In the genomic region with DNA sequence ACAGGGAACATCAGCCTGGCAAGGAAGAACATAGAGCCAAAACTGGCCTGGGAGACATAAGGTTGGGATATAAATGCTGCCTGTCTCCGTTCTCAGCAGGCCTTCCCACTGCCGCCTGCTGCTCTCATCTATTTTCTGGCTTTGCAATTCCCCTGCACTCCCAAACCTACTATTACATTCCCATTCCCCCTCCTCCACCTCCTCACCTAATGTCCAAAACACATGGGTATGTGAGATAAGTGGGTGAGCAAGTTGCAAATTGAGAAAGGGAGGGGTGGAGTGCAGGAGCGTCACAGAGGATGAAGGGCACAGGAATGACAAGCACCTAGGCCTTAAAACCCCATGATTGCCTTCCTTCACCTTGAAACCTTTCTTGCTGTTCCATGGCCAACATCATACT, we compare ENCODE assay signal across 19 cellular contexts.
DNase-seq lines count a peak whose midpoint lies in the region; ATAC-seq and TF ChIP-seq lines count a peak whose summit lies in the region.
"Had no signal": no experiment of that assay in that cellular context is flagged by ENCODE, and none has a peak within 500 bp of the region (broad histone marks: within the 10 kb centered on the region; RNA-seq: fewer than 3 reads in every experiment).

No MANE protein-coding gene starts in this region.

- peak; percentile 80 for DNase-seq in NCI-H2227 (lab: John Stamatoyannopoulos, UW; ENCODE audit: unreplicated experiment)
- peak; percentile 71 for DNase-seq in NCI-H69 (lab: John Stamatoyannopoulos, UW)
- peak; percentile 69 for DNase-seq in islet precursor cell
- peak; percentile 23 for DNase-seq in pons (ENCODE audit: low spot score)
- DNase-seq in spleen = no peak
- no peak for DNase-seq in left cardiac atrium
- no peak for DNase-seq in aorta
- DNase-seq in C1 segment of cervical spinal cord (lab: John Stamatoyannopoulos, UW) = no peak
- DNase-seq: CD4-positive, alpha-beta T cell; CD8-positive, alpha-beta memory T cell; DMS 273 treated with DMSO at 0.1 percent for 48 hours; DMS79; EL; GDM1; HFFc6 had no signal

- H3K4me3 ChIP-seq in spleen (no peak overlapping the region), aorta (ENCODE audit: low read length in 2 of 2) (no peak overlapping the region)
- H3K4me3 ChIP-seq: BLaER1, GM12878, GM23338, HAP-1 had no signal

- H3K4me1 ChIP-seq in spleen (no peaks in the 10 kb centered on the region), aorta (ENCODE audit: control insufficient read depth in 1 of 2, insufficient read depth in 2 of 2, low read length in 2 of 2) (no peaks in the 10 kb centered on the region)
- H3K4me1 ChIP-seq: BLaER1 had no signal

- TF ChIP-seq POLR2A in spleen (IDR thresholded peaks at IDR 0.05) = no peak

- intact Hi-C loops in spleen (cut with DNase I; ENCODE audit: low total_unique reads) = no loop called here
- intact Hi-C loops in left cardiac atrium (cut with DNase I) = no loop called here
- intact Hi-C loops in aorta (cut with DNase I) = no loop called here

- H3K27me3 ChIP-seq in spleen (replicated peaks in 1 of 7) = no peaks in the 10 kb centered on the region
- no peaks in the 10 kb centered on the region for H3K27me3 ChIP-seq in aorta (ENCODE audit: control insufficient read depth in 1 of 2, insufficient read depth in 2 of 2, low read length in 1 of 2)
- H3K27me3 ChIP-seq: BLaER1 had no signal

- TF ChIP-seq CTCF in spleen (IDR thresholded peaks at IDR 0.05 in 8 of 11, conservative IDR thresholded peaks at IDR 0.05 in 3 of 11) = no peak

- 78 to 86% (median 84%) methylated on average over 3 of the region's 3 CpGs for WGBS in spleen, 5 donors
- 53 to 57% methylated on average over 3 of the region's 3 CpGs for WGBS in aorta, 2 donors

- no peak for ATAC-seq in left cardiac atrium
- ATAC-seq in aorta (ENCODE audit: low FRiP score) = no peak
- ATAC-seq: GM12878, GM23338 had no signal

- H3K27ac ChIP-seq in spleen = no peak overlapping the region
- H3K27ac ChIP-seq in aorta (ENCODE audit: low read depth in 1 of 2, low read length in 2 of 2) = no peak overlapping the region
- H3K27ac ChIP-seq: BLaER1 had no signal

- H3K36me3 ChIP-seq in spleen (no peaks in the 10 kb centered on the region), aorta (ENCODE audit: control insufficient read depth in 1 of 2, insufficient read depth in 2 of 2, low read length in 1 of 2) (no peaks in the 10 kb centered on the region)
- H3K36me3 ChIP-seq: BLaER1, HAP-1 had no signal

- H3K9me3 ChIP-seq in spleen (no peaks in the 10 kb centered on the region), aorta (ENCODE audit: control insufficient read depth, low read length) (no peaks in the 10 kb centered on the region)
- H3K9me3 ChIP-seq: BLaER1, HAP-1 had no signal

Comparison
In these comparisons a context has a peak if more than half of its experiments do, and no peak if none do; other contexts are left out.
1. DNase-seq: peak in NCI-H2227 (single experiment), NCI-H69 (single experiment), islet precursor cell (single experiment) and pons (single experiment); none in spleen (single experiment), left cardiac atrium (single experiment), aorta (0 of 2) and C1 segment of cervical spinal cord (0 of 14).